In genomic region chr9:347667-348292, GRCh38 we compare ENCODE assay signal across 8 cellular contexts.
A peak's percentile ranks its signal among the peaks of the same experiment; 100 is the strongest.
DNase-seq lines count a peak whose midpoint lies in the region; ATAC-seq and TF ChIP-seq lines count a peak whose summit lies in the region.

No MANE protein-coding gene starts in this region.

- ATAC-seq in mucosa of descending colon, result peak; percentile 44
- ATAC-seq in GM21737 (IDR thresholded peaks at IDR 0.05; ENCODE audit: unreplicated experiment), result no peak
- ATAC-seq in HG03457 (IDR thresholded peaks at IDR 0.05; ENCODE audit: unreplicated experiment), result no peak
- ATAC-seq in GM18517 (IDR thresholded peaks at IDR 0.05; ENCODE audit: unreplicated experiment), result no peak

- WGBS in endodermal cell (ENCODE audit: insufficient coverage in 1 of 2, insufficient read length in 1 of 2), 2 experiments, result 57 to 63% methylated on average over 6 to 8 of the region's 9 CpGs

- intact Hi-C loops in mucosa of descending colon (cut with DNase I, micrococcal nuclease), result no loop called here

- peaks cover 41% of the 10 kb centered on the region for H3K36me3 ChIP-seq in GM06990 (ENCODE audit: control insufficient read depth, insufficient read depth, low read length)
- H3K36me3 ChIP-seq in endodermal cell (ENCODE audit: control insufficient read depth, insufficient read depth, low read length), result peaks cover 4% of the 10 kb centered on the region
- H3K36me3 ChIP-seq in mucosa of descending colon (ENCODE audit: low read depth), result no peaks in the 10 kb centered on the region

- no peak overlapping the region for H3K27ac Mint-ChIP-seq in endodermal cell

- no peak overlapping the region for H3K27ac ChIP-seq in 22Rv1
- no peak overlapping the region for H3K27ac ChIP-seq in endodermal cell (ENCODE audit: low read depth, low read length)

- no peaks in the 10 kb centered on the region for H3K9me3 ChIP-seq in endodermal cell (ENCODE audit: control insufficient read depth, low read length)
- no peaks in the 10 kb centered on the region for H3K9me3 ChIP-seq in mucosa of descending colon

- H3K27me3 ChIP-seq in GM06990 (replicated peaks; ENCODE audit: control insufficient read depth, insufficient read depth, low read length) (no peaks in the 10 kb centered on the region), endodermal cell (ENCODE audit: control insufficient read depth, insufficient read depth, low read length, poor library complexity, severe bottlenecking) (no peaks in the 10 kb centered on the region)

- DNase-seq in GM06990 (ENCODE audit: extremely low read depth, insufficient read length) (no peak), NCI-H82 treated with DMSO at 0.1 percent for 48 hours (lab: John Stamatoyannopoulos, UW; ENCODE audit: unreplicated experiment) (peak; percentile 81), endodermal cell (no peak), mucosa of descending colon (no peak)

- peak; percentile 86 for TF ChIP-seq CTCF in 22Rv1 (IDR thresholded peaks at IDR 0.05)
- TF ChIP-seq CTCF in GM06990 (IDR thresholded peaks at IDR 0.05; ENCODE audit: insufficient read depth, low read length, poor library complexity, severe bottlenecking), result peak; percentile 5
- peak; percentile 80 for TF ChIP-seq CTCF in endodermal cell (conservative IDR thresholded peaks at IDR 0.05)
- no peak for TF ChIP-seq CTCF in mucosa of descending colon (IDR thresholded peaks at IDR 0.05)

- no peaks in the 10 kb centered on the region for H3K9me3 Mint-ChIP-seq in endodermal cell

- H3K36me3 Mint-ChIP-seq in endodermal cell (ENCODE audit: low read depth), result peaks cover 12% of the 10 kb centered on the region

- H3K9ac ChIP-seq in endodermal cell (ENCODE audit: extremely low read depth, low read length, poor library complexity, severe bottlenecking), result no peak overlapping the region

- peaks cover 35% of the 10 kb centered on the region for H3K4me1 Mint-ChIP-seq in endodermal cell

- H3K4me3 Mint-ChIP-seq in endodermal cell, result no peak overlapping the region

- peaks cover 13% of the 10 kb centered on the region for H3K4me1 ChIP-seq in endodermal cell (ENCODE audit: control insufficient read depth, insufficient read depth, low read length)
- H3K4me1 ChIP-seq in mucosa of descending colon (ENCODE audit: low read depth), result no peaks in the 10 kb centered on the region

- H3K4me3 ChIP-seq in GM06990 (replicated peaks; ENCODE audit: low read depth, low read length) (no peak overlapping the region), endodermal cell (ENCODE audit: low read length) (no peak overlapping the region), mucosa of descending colon (no peak overlapping the region)

- H3K27me3 Mint-ChIP-seq in endodermal cell (ENCODE audit: insufficient read depth), result peaks cover 5% of the 10 kb centered on the region
